9 cellular contexts compared by ENCODE assay signal in the genomic region with DNA sequence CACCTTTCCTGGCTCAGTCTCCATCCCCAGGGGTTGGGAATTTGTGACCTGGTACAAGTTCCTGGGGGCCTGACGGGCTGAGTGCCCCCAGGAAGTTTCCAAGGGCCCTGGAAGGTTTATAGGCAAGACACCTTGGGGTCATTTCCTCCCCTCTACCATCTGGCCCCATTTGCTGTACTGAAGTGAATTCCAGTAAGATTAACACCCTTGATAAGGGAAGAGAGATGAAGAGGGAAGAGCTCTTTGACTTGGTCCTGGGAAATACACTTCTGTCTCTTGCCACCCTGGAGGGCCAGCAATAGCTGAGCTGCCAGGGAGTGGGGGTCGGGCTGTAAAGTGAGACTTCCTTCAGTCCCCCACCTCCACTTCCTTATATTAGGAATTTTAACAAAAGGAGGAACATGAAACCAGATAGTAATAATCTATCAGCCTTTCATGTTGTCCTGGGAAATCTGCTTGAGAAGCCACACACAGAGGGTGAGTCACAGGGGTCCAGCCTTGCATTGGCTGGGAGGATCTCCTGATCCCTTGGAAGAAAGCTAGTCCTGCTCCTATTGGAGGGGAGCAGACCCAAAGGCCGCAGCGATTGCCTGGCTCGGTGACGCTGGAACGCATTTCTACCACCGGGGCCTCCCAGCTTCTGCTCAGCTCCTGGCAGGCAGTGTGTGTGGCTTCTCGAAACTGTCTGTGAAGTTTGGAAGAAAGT.
DNase-seq lines count a peak whose midpoint lies in the region; ATAC-seq, FAIRE-seq and TF ChIP-seq lines count a peak whose summit lies in the region.
"Had no signal": no experiment of that assay in that cellular context is flagged by ENCODE, and none has a peak within 500 bp of the region (broad histone marks: within the 10 kb centered on the region; RNA-seq: fewer than 3 reads in every experiment).

No MANE protein-coding gene starts in this region.

- ATAC-seq in GM19023 (IDR thresholded peaks at IDR 0.05; ENCODE audit: unreplicated experiment) (no peak), HG03025 (IDR thresholded peaks at IDR 0.05; ENCODE audit: low FRiP score, unreplicated experiment) (no peak), GM18861 (IDR thresholded peaks at IDR 0.05; ENCODE audit: unreplicated experiment) (no peak)

- WGBS in HUES64: 36% methylated on average over 8 of the region's 9 CpGs

- peak overlapping the region; percentile 49; the same call in 1 of the 2 replicates for H3K9ac ChIP-seq in HUES64 (ENCODE audit: low read depth, low read length)

- no peaks in the 10 kb centered on the region for H3K27me3 ChIP-seq in HUES64 (ENCODE audit: insufficient read depth, low read length)
- H3K27me3 ChIP-seq in bronchial epithelial cell (ENCODE audit: control insufficient read depth, insufficient read depth, low read length): no peaks in the 10 kb centered on the region

- TF ChIP-seq CTCF in bronchial epithelial cell (IDR thresholded peaks at IDR 0.05; ENCODE audit: insufficient read depth, low read length, severe bottlenecking): no peak
- TF ChIP-seq CTCF in type B pancreatic cell (conservative IDR thresholded peaks at IDR 0.05): peak; percentile 42

- DNase-seq in bronchial epithelial cell (ENCODE audit: low read depth) (peak; percentile 65), kidney tubule cell (ENCODE audit: low spot score) (peak; percentile 75), type B pancreatic cell (ENCODE audit: extremely low spot score, unreplicated experiment) (no peak), NCI-H146 treated with DMSO at 0.1 percent for 48 hours (lab: John Stamatoyannopoulos, UW; ENCODE audit: unreplicated experiment) (no peak)
- DNase-seq: effector CD8-positive, alpha-beta T cell had no signal

- H3K4me1 ChIP-seq in HUES64 (ENCODE audit: insufficient read depth, low read length): peaks cover 21% of the 10 kb centered on the region

- H3K36me3 ChIP-seq in HUES64 (ENCODE audit: insufficient read depth, low read length): no peaks in the 10 kb centered on the region
- H3K36me3 ChIP-seq in bronchial epithelial cell (ENCODE audit: control insufficient read depth, insufficient read depth, low read length): no peaks in the 10 kb centered on the region

- H3K4me3 ChIP-seq in HUES64 (ENCODE audit: low read length): no peak overlapping the region
- H3K4me3 ChIP-seq in bronchial epithelial cell (ENCODE audit: low read depth, low read length): no peak overlapping the region

- H3K27ac Mint-ChIP-seq in type B pancreatic cell: peak overlapping the region; percentile 65

- H3K27me3 Mint-ChIP-seq in type B pancreatic cell: peaks cover 13% of the 10 kb centered on the region

- no peak for FAIRE-seq in bronchial epithelial cell (lab: Jason Lieb, UNC)

- no peaks in the 10 kb centered on the region for H3K9me3 Mint-ChIP-seq in type B pancreatic cell

- H3K36me3 Mint-ChIP-seq in type B pancreatic cell: no peaks in the 10 kb centered on the region

- no peaks in the 10 kb centered on the region for H3K9me3 ChIP-seq in HUES64 (ENCODE audit: insufficient read depth, low read depth, low read length)

- no peak overlapping the region for H3K4me3 Mint-ChIP-seq in type B pancreatic cell

- H3K4me1 Mint-ChIP-seq in type B pancreatic cell (ENCODE audit: unreplicated experiment): peaks cover 31% of the 10 kb centered on the region

- peak overlapping the region; percentile 82 for H3K27ac ChIP-seq in HUES64 (ENCODE audit: low read depth, low read length)

Comparison
In these comparisons a context has a peak if more than half of its experiments do, and no peak if none do; other contexts are left out.
1. DNase-seq: peak in bronchial epithelial cell (single experiment) and kidney tubule cell (single experiment); none in type B pancreatic cell (single experiment) and NCI-H146 treated with DMSO at 0.1 percent for 48 hours (single experiment).